ENCODE assay signal across 2 cellular contexts in genomic region chr16:30095166-30096078, GRCh38.
TF ChIP-seq lines count a peak whose summit lies in the region.

No MANE protein-coding gene starts in this region.

TF ChIP-seq in SK-N-SH, 30 proteins besides CTCF, POLR2A, EP300 and RAD21:
- TF ChIP-seq USF1 (IDR thresholded peaks at IDR 0.05; ENCODE audit: borderline replicate concordance, low read depth) (no peak), NFIC (IDR thresholded peaks at IDR 0.05; ENCODE audit: borderline replicate concordance) (no peak), NRF1 (IDR thresholded peaks at IDR 0.05; ENCODE audit: low read depth, low read length) (no peak), TCF12 (IDR thresholded peaks at IDR 0.05) (no peak), FOXJ3 (CRISPR knock-in tag; IDR thresholded peaks at IDR 0.05) (no peak), SIN3A (IDR thresholded peaks at IDR 0.05; ENCODE audit: borderline replicate concordance, low read depth, low read length) (no peak)

TF ChIP-seq in SK-N-SH treated with all-trans-retinoic acid at 6 μM for 48 hours, 23 proteins besides CTCF, POLR2A, EP300 and RAD21:
- TF ChIP-seq ISL1 (CRISPR knock-in tag; IDR thresholded peaks at IDR 0.05) (no peak), CSDC2 (CRISPR knock-in tag; IDR thresholded peaks at IDR 0.05) (no peak), ZFP3 (CRISPR knock-in tag; IDR thresholded peaks at IDR 0.05) (no peak), TSHZ2 (CRISPR knock-in tag; IDR thresholded peaks at IDR 0.05) (no peak), ZNF565 (CRISPR knock-in tag; conservative IDR thresholded peaks at IDR 0.05; ENCODE audit: low read depth) (no peak), SNAI2 (CRISPR knock-in tag; IDR thresholded peaks at IDR 0.05) (no peak), TCF4 (CRISPR knock-in tag; IDR thresholded peaks at IDR 0.05; ENCODE audit: borderline replicate concordance) (no peak), RARB (CRISPR knock-in tag; IDR thresholded peaks at IDR 0.05) (no peak), TOX (CRISPR knock-in tag; IDR thresholded peaks at IDR 0.05; ENCODE audit: borderline replicate concordance) (no peak), BACH2 (CRISPR knock-in tag; IDR thresholded peaks at IDR 0.05; ENCODE audit: borderline replicate concordance) (no peak)
- TF ChIP-seq, protein P1, sequence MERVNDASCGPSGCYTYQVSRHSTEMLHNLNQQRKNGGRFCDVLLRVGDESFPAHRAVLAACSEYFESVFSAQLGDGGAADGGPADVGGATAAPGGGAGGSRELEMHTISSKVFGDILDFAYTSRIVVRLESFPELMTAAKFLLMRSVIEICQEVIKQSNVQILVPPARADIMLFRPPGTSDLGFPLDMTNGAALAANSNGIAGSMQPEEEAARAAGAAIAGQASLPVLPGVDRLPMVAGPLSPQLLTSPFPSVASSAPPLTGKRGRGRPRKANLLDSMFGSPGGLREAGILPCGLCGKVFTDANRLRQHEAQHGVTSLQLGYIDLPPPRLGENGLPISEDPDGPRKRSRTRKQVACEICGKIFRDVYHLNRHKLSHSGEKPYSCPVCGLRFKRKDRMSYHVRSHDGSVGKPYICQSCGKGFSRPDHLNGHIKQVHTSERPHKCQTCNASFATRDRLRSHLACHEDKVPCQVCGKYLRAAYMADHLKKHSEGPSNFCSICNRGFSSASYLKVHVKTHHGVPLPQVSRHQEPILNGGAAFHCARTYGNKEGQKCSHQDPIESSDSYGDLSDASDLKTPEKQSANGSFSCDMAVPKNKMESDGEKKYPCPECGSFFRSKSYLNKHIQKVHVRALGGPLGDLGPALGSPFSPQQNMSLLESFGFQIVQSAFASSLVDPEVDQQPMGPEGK (CRISPR knock-in tag; IDR thresholded peaks at IDR 0.05; ENCODE audit: borderline replicate concordance): no peak
